In the genomic region with DNA sequence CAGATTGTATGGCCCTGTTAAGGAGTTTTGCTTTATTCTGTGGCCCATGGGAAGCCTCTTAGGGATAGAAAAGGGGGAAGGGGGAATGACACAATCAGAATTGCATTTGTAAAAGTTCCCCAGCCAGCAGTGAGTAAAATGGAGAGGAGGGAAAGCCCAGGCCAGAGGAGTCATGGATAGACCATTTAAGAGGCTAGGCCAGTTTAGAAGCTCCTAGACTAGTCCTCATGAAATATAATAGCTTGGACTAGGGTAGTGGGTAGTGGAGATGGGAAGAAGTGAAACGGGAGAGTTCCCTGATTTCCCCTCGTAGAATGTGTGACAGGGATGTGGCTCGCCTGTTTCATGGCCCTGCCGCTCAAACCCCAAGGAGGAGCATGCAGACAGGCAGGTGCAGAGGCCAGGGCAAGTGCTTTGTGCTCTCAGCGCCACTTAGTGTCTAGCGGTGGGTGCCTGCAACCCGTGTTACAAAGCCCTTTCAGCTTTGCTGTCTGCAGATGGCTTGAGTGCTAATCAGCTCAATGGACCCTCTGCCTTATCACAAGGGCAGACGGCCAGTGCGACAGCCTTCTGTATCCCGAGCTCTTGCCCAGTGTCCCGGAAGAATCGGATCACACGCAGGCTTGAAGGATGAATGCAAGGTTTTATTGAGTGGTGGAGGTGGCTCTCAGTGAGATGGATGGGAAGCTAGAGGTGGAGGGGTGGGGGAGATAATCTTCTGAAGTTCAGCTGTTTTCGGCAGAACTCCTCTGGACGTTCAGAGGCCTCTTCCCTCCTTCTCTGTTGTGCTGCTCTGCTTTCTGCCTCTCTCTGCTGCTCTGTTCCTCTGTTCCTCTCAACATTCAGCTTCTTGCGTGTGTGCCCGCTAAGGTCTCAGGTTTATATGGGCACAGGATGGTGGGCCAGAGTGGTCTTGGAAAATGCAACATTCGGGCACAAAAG, we compare ENCODE assay signal across 9 cellular contexts.
A peak's percentile ranks its signal among the peaks of the same experiment; 100 is the strongest.
DNase-seq lines count a peak whose midpoint lies in the region; ATAC-seq, FAIRE-seq and TF ChIP-seq lines count a peak whose summit lies in the region.
"Had no signal": no experiment of that assay in that cellular context is flagged by ENCODE, and none has a peak within 500 bp of the region (broad histone marks: within the 10 kb centered on the region; RNA-seq: fewer than 3 reads in every experiment).

No MANE protein-coding gene starts in this region.

- no peak overlapping the region for H3K4me2 ChIP-seq in IMR-90 (ENCODE audit: low read depth, low read length)

- dilution Hi-C loops in IMR-90 (cut with HindIII; ENCODE audit: low sequenced_read_pairs, unreplicated experiment): no loop called here

- H3K27ac ChIP-seq in IMR-90 (ENCODE audit: insufficient read depth, low read length) (no peak overlapping the region), iPS-20b (ENCODE audit: low read length) (no peak overlapping the region), transverse colon (peak overlapping the region in 3 of 4 donors; percentile 38 to 61 (median 58))

- no peak overlapping the region for H2AFZ ChIP-seq in IMR-90 (replicated peaks; ENCODE audit: low read length, poor library complexity)

- DNase-seq in GM13976 (ENCODE audit: low spot score) (peak; percentile 36), IMR-90 (no peak), transverse colon (peak; percentile 36), HTR-8/SVneo (ENCODE audit: insufficient read length, low spot score) (no peak)
- no peak for DNase-seq in activated CD4-positive, CD25-positive, alpha-beta regulatory T cell treated with anti-CD3 and anti-CD28 coated beads, Interleukin-2, amount 50 U/mL, for 72 hours

- no peak overlapping the region for H2BK5ac ChIP-seq in IMR-90 (ENCODE audit: low read depth, low read length, poor library complexity, severe bottlenecking)

- no peak overlapping the region for H3K4me3 ChIP-seq in IMR-90 (ENCODE audit: insufficient read depth, low read depth, low read length)
- H3K4me3 ChIP-seq in iPS-20b (ENCODE audit: low read length): 0 out of 2 replicates have a peak overlapping the region, but pooled peaks have one; percentile 24
- no peak overlapping the region for H3K4me3 ChIP-seq in transverse colon

- no peak overlapping the region for H3K9ac ChIP-seq in IMR-90 (ENCODE audit: low read depth, low read length)
- H3K9ac ChIP-seq in iPS-20b (ENCODE audit: low read depth, low read length): no peak overlapping the region

- in situ Hi-C loops in GM13976 (cut with MboI; ENCODE audit: low sequenced_read_pairs, unreplicated experiment) (no loop called here), IMR-90 (cut with MboI; ENCODE audit: low sequenced_read_pairs) (no loop called here), transverse colon (cut with MboI; ENCODE audit: low pct_ligation_motif_present in 1 of 4, low pct_unique_long_range_greater_than_20kb in 1 of 4, low sequenced_read_pairs in 3 of 4) (no loop called here)

- no peaks in the 10 kb centered on the region for H4K20me1 ChIP-seq in IMR-90 (ENCODE audit: insufficient read depth, low read length)

- no peak for TF ChIP-seq EP300 in transverse colon (IDR thresholded peaks at IDR 0.05; ENCODE audit: low read depth)

- no peak for ATAC-seq in IMR-90 (ENCODE audit: low read depth)
- ATAC-seq in HG03045 (IDR thresholded peaks at IDR 0.05; ENCODE audit: unreplicated experiment): no peak

- H4K91ac ChIP-seq in IMR-90 (ENCODE audit: insufficient read depth, low read depth, low read length): no peak overlapping the region

- H3K23ac ChIP-seq in IMR-90 (ENCODE audit: low read depth, low read length): no peak overlapping the region

- H3K18ac ChIP-seq in IMR-90 (ENCODE audit: low read depth, low read length): no peak overlapping the region

- no peaks in the 10 kb centered on the region for H3K36me3 ChIP-seq in IMR-90 (ENCODE audit: control insufficient read depth, insufficient read depth, low read length)
- no peaks in the 10 kb centered on the region for H3K36me3 ChIP-seq in iPS-20b (ENCODE audit: insufficient read depth, low read depth, low read length)
- H3K36me3 ChIP-seq in transverse colon: no peaks in the 10 kb centered on the region

- H3K27me3 Mint-ChIP-seq in T-helper 1 cell treated with Interleukin-12 subunit alpha and Interleukin-12 subunit beta and Interleukin-4 antibody, amounts not matched to agents 30 μg/mL and 1 μg/mL, for 36 hours (ENCODE audit: low read depth): no peaks in the 10 kb centered on the region

- FAIRE-seq in HTR-8/SVneo (lab: Jason Lieb, UNC): no peak

- H2AK5ac ChIP-seq in IMR-90 (ENCODE audit: low read depth, low read length): no peak overlapping the region

- intact Hi-C loops in IMR-90 (cut with micrococcal nuclease): no loop called here
- intact Hi-C loops in transverse colon (cut with DNase I; ENCODE audit: low total_unique reads): no loop called here

- TF ChIP-seq CTCF in GM13976 (IDR thresholded peaks at IDR 0.05; ENCODE audit: borderline replicate concordance, control extremely low read depth, extremely low read depth, insufficient read depth, missing control alignments) (peak; percentile 47), IMR-90 (conservative IDR thresholded peaks at IDR 0.05; ENCODE audit: low read depth, low read length) (no peak), transverse colon (IDR thresholded peaks at IDR 0.05) (peak in 2 of 5 experiments; percentile 13 to 44)

- H3K9me1 ChIP-seq in IMR-90 (ENCODE audit: insufficient read depth, low read length): no peaks in the 10 kb centered on the region

- no peaks in the 10 kb centered on the region for H3K9me3 ChIP-seq in IMR-90 (ENCODE audit: control insufficient read depth, insufficient read depth, low read length)
- H3K9me3 ChIP-seq in iPS-20b (ENCODE audit: insufficient read depth, low read depth, low read length): no peaks in the 10 kb centered on the region
- H3K9me3 ChIP-seq in transverse colon: no peaks in the 10 kb centered on the region

- no peak for TF ChIP-seq RAD21 in IMR-90 (IDR thresholded peaks at IDR 0.05; ENCODE audit: low read length)

- TF ChIP-seq POLR2A in IMR-90 (IDR thresholded peaks at IDR 0.05; ENCODE audit: low read depth, low read length) (no peak), transverse colon (IDR thresholded peaks at IDR 0.05) (no peak)

- POLR2A ChIA-PET in IMR-90 (lab: Charles Lee; ENCODE audit: unreplicated experiment): no interaction called here

- H3K4me3 Mint-ChIP-seq in T-helper 1 cell treated with Interleukin-12 subunit alpha and Interleukin-12 subunit beta and Interleukin-4 antibody, amounts not matched to agents 30 μg/mL and 1 μg/mL, for 36 hours: peak overlapping the region; percentile 43

- peak overlapping the region; percentile 28 for H2AK9ac ChIP-seq in IMR-90 (replicated peaks; ENCODE audit: low read depth, low read length, poor library complexity)

- H3K27ac Mint-ChIP-seq in T-helper 1 cell treated with Interleukin-12 subunit alpha and Interleukin-12 subunit beta and Interleukin-4 antibody, amounts not matched to agents 30 μg/mL and 1 μg/mL, for 36 hours: peak overlapping the region; percentile 77
- H3K27ac Mint-ChIP-seq: brain had no signal

- no peaks in the 10 kb centered on the region for H3K4me1 ChIP-seq in IMR-90 (ENCODE audit: control insufficient read depth, insufficient read depth, low read length)
- H3K4me1 ChIP-seq in iPS-20b (ENCODE audit: insufficient read depth, low read length): no peaks in the 10 kb centered on the region; the same call in 1 of the 2 replicates
- H3K4me1 ChIP-seq in transverse colon: peaks cover 0 to 34% (median 8%) of the 10 kb centered on the region in 4 donors

- H2BK120ac ChIP-seq in IMR-90 (ENCODE audit: low read depth, low read length): no peak overlapping the region

- no peak overlapping the region for H4K5ac ChIP-seq in IMR-90 (ENCODE audit: low read depth, low read length)

- peaks cover 2% of the 10 kb centered on the region; the same call in 1 of the 2 replicates for H3K27me3 ChIP-seq in IMR-90 (ENCODE audit: control insufficient read depth, insufficient read depth, low read length)
- H3K27me3 ChIP-seq in iPS-20b (ENCODE audit: insufficient read depth, low read length): no peaks in the 10 kb centered on the region
- no peaks in the 10 kb centered on the region for H3K27me3 ChIP-seq in transverse colon

- H3K36me3 Mint-ChIP-seq in T-helper 1 cell treated with Interleukin-12 subunit alpha and Interleukin-12 subunit beta and Interleukin-4 antibody, amounts not matched to agents 30 μg/mL and 1 μg/mL, for 36 hours (ENCODE audit: low read depth): peaks cover 3% of the 10 kb centered on the region
- H3K36me3 Mint-ChIP-seq: brain had no signal

- H3K14ac ChIP-seq in IMR-90 (replicated peaks; ENCODE audit: low read depth, low read length): no peak overlapping the region

- no peaks in the 10 kb centered on the region for H3K9me3 Mint-ChIP-seq in T-helper 1 cell treated with Interleukin-12 subunit alpha and Interleukin-12 subunit beta and Interleukin-4 antibody, amounts not matched to agents 30 μg/mL and 1 μg/mL, for 36 hours

- no peak overlapping the region for H4K8ac ChIP-seq in IMR-90 (ENCODE audit: low read depth in 2 of 2, low read length in 2 of 2)

- BruUV-seq in IMR-90 (replicated peaks; lab: Mats Ljungman, UMichigan): no TSS peak

- no peak overlapping the region for H2BK20ac ChIP-seq in IMR-90 (ENCODE audit: low read depth, low read length)

- H3K4ac ChIP-seq in IMR-90 (ENCODE audit: low read depth, low read length): no peak overlapping the region

- no peak overlapping the region for H2BK15ac ChIP-seq in IMR-90 (ENCODE audit: low read depth, low read length)

- CTCF ChIA-PET in IMR-90 (lab: Yijun Ruan, JAX): no interaction called here

- WGBS in IMR-90 (ENCODE audit: extremely low coverage in 2 of 2, insufficient read length in 1 of 2), 2 experiments: 32% methylated on average over 5 of the region's 18 CpGs; no CpG with 5 or more reads in 1 of the 2 experiments
- WGBS in transverse colon (ENCODE audit: low coverage in 1 of 2), 2 donors: 42 to 70% methylated on average over 11 to 13 of the region's 18 CpGs

- H3K4me1 Mint-ChIP-seq in T-helper 1 cell treated with Interleukin-12 subunit alpha and Interleukin-12 subunit beta and Interleukin-4 antibody, amounts not matched to agents 30 μg/mL and 1 μg/mL, for 36 hours (ENCODE audit: low read depth): peaks cover 18% of the 10 kb centered on the region

- no peak overlapping the region for H3K56ac ChIP-seq in IMR-90 (ENCODE audit: extremely low read depth, insufficient read depth, low read length)

- no peaks in the 10 kb centered on the region for H3K79me1 ChIP-seq in IMR-90 (ENCODE audit: low read depth in 1 of 2, low read length in 2 of 2)

TF ChIP-seq in IMR-90, 13 proteins besides CTCF, POLR2A, EP300 and RAD21:
- no peak for TF ChIP-seq SMC3 (IDR thresholded peaks at IDR 0.05; ENCODE audit: low read depth, low read length)
TF ChIP-seq in IMR-90: peak in this region for 0.

Comparison
In these comparisons a context has a peak if more than half of its experiments do, and no peak if none do; other contexts are left out.
1. DNase-seq: peak in GM13976 (single experiment) and transverse colon (single experiment); none in IMR-90 (single experiment), HTR-8/SVneo (single experiment) and activated CD4-positive, CD25-positive, alpha-beta regulatory T cell treated with anti-CD3 and anti-CD28 coated beads, Interleukin-2, amount 50 U/mL, for 72 hours (single experiment).
2. H3K27ac ChIP-seq: peak in transverse colon (3 of 4); none in IMR-90 (single experiment) and iPS-20b (single experiment).